Comparison of ENCODE assay signal across 9 cellular contexts in the genomic region with DNA sequence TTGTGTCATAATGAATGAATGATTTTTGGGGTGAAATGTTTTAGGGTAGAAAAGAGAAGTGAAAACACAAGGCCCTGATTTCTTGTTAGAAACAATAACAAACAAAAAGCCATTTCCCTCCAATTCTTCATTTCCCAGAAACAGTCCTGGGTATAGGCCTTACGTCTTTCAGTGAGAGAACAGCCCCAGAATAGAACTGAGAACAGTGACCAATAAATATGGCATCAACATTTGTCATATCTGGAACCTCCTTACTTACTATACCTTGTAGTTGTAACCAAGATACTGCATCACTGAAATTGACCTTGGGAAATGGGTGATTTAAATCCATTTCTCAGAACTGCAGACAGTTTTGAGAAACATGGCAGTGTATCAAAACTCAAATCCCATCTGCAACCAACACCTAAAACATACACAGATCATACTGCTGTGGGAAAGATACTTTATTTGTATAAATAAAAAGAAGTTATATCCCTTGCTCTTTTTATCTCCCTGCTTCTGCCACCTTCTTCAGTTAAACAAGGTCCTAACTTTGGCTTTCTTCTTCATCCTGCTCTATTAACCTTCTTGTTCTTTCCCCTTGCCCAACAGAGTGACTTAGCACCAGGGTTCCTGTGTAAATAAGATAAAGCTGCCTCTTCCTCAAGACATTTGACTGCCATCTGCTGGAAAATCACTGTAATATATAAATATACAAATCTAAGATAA. TPM values are rescaled to one million over a fixed set of nuclear protein-coding genes. Genes with fewer than 3 reads are reported as not detected.
DNase-seq lines count a peak whose midpoint lies in the region; ATAC-seq and TF ChIP-seq lines count a peak whose summit lies in the region.
"Had no signal": no experiment of that assay in that cellular context is flagged by ENCODE, and none has a peak within 500 bp of the region (broad histone marks: within the 10 kb centered on the region; RNA-seq: fewer than 3 reads in every experiment).

No MANE protein-coding gene starts in this region.

- no peaks in the 10 kb centered on the region for H3K9me3 ChIP-seq in SK-N-MC (ENCODE audit: low read depth, low read length)

- H3K4me3 ChIP-seq in Jurkat, Clone E6-1 (ENCODE audit: low read length) = no peak overlapping the region
- no peak overlapping the region for H3K4me3 ChIP-seq in SK-N-MC
- H3K4me3 ChIP-seq in fibroblast of pulmonary artery (replicated peaks; ENCODE audit: low read depth, low read length) = no peak overlapping the region
- H3K4me3 ChIP-seq: skin epidermis had no signal

- TF ChIP-seq CTCF in fibroblast of pulmonary artery (IDR thresholded peaks at IDR 0.05; ENCODE audit: low read length, missing control alignments) (peak; percentile 55), osteocyte (IDR thresholded peaks at IDR 0.05) (peak; percentile 67)

- peaks cover 8% of the 10 kb centered on the region for H3K36me3 Mint-ChIP-seq in osteocyte (ENCODE audit: unreplicated experiment)

- no peak overlapping the region for H3K27ac ChIP-seq in SK-N-MC

- H3K9me3 Mint-ChIP-seq in osteocyte (ENCODE audit: unreplicated experiment) = no peaks in the 10 kb centered on the region

- H3K9ac ChIP-seq in SK-N-MC (ENCODE audit: insufficient read length) = no peak overlapping the region

- no peak for ATAC-seq in HG02852 (IDR thresholded peaks at IDR 0.05; ENCODE audit: unreplicated experiment)
- no peak for ATAC-seq in GM21528 (IDR thresholded peaks at IDR 0.05; ENCODE audit: low FRiP score, unreplicated experiment)

- H3K4me3 Mint-ChIP-seq in osteocyte (ENCODE audit: unreplicated experiment) = no peak overlapping the region

- H3K27ac Mint-ChIP-seq in osteocyte (ENCODE audit: unreplicated experiment) = no peak overlapping the region

- no peaks in the 10 kb centered on the region; the same call in 1 of the 2 replicates for H3K36me3 ChIP-seq in SK-N-MC (ENCODE audit: insufficient read depth, low read length)

- H3K4me1 Mint-ChIP-seq in osteocyte (ENCODE audit: unreplicated experiment) = no peaks in the 10 kb centered on the region

- DNase-seq in DMS153 (lab: John Stamatoyannopoulos, UW) (peak; percentile 55), SK-N-MC (ENCODE audit: low read depth, low spot score) (peak; percentile 28), fibroblast of pulmonary artery (ENCODE audit: low read depth) (peak; percentile 87), osteocyte (ENCODE audit: extremely low spot score, unreplicated experiment) (no peak), NCI-H1048 (lab: John Stamatoyannopoulos, UW) (no peak)
- DNase-seq in Jurkat, Clone E6-1 (ENCODE audit: low read depth, low spot score) = peak; percentile 59

- H3K27me3 Mint-ChIP-seq in osteocyte (ENCODE audit: unreplicated experiment) = no peaks in the 10 kb centered on the region

RNA-seq across cellular contexts. Expression of a gene that starts 19.5 kb away (rescaled TPM):
- polyA plus RNA-seq in Jurkat, Clone E6-1 (2012; ENCODE audit: insufficient read depth, insufficient read length) = 7.0 TPM
- total RNA-seq in osteocyte = 3.8 and 3.9 TPM in 2 replicates

RNA-seq across cellular contexts. Expression of a gene that starts 44.5 kb away (rescaled TPM):
- polyA plus RNA-seq in Jurkat, Clone E6-1 (2012; ENCODE audit: insufficient read depth, insufficient read length) = 0.57 TPM
- total RNA-seq in osteocyte = not detected in 2 replicates

Comparison
In these comparisons a context has a peak if more than half of its experiments do, and no peak if none do; other contexts are left out.
1. DNase-seq: peak in DMS153 (single experiment), Jurkat, Clone E6-1 (single experiment), SK-N-MC (single experiment) and fibroblast of pulmonary artery (single experiment); none in osteocyte (single experiment) and NCI-H1048 (single experiment).